Comparison of ENCODE assay signal across 8 cellular contexts in genomic region chr15:24956131-24956838, GRCh38. TPM values are rescaled to one million over a fixed set of nuclear protein-coding genes. Genes with fewer than 3 reads are reported as not detected.
DNase-seq lines count a peak whose midpoint lies in the region; ATAC-seq, FAIRE-seq and TF ChIP-seq lines count a peak whose summit lies in the region.

No MANE protein-coding gene starts in this region.

- 2% methylated on average over 12 of the region's 28 CpGs for WGBS in K562 (ENCODE audit: insufficient coverage, low coverage, missing lambda C conversion rate)
- no CpG with 5 or more reads among the region's 28 CpGs for WGBS in iPS DF 6.9 (ENCODE audit: insufficient coverage, insufficient read length)

- in situ Hi-C loops in K562 (cut with MboI): no loop called here
- in situ Hi-C loops in gastrocnemius medialis (cut with MboI; ENCODE audit: low sequenced_read_pairs in 4 of 4): no loop called here
- in situ Hi-C loops in KBM-7 (cut with MboI; ENCODE audit: low pct_unique_long_range_greater_than_20kb, low sequenced_read_pairs): loop anchor here (25.0 kb wide), 1 partner anchor 94 kb away; no protein-coding TSS in a partner anchor

- POLR2A ChIA-PET in K562 (lab: Yijun Ruan, JAX): no interaction called here

- H3K27ac ChIP-seq in K562 (ENCODE audit: extremely low read depth, low read depth, low read length): no peak overlapping the region
- H3K27ac ChIP-seq in iPS DF 6.9 (ENCODE audit: low read length): no peak overlapping the region
- peak overlapping the region; percentile 87 to 96 (median 94) for H3K27ac ChIP-seq in gastrocnemius medialis

- TF ChIP-seq EP300 in K562 (IDR thresholded peaks at IDR 0.05; ENCODE audit: low read length): no peak

- no peak for TF ChIP-seq RAD21 in K562 (CRISPR knock-in tag; conservative IDR thresholded peaks at IDR 0.05 in 1 of 2, IDR thresholded peaks at IDR 0.05 in 1 of 2)

- TF ChIP-seq CTCF in K562 (IDR thresholded peaks at IDR 0.05 in 2 of 3, conservative IDR thresholded peaks at IDR 0.05 in 1 of 3; ENCODE audit: insufficient read depth in 2 of 3, low read depth in 1 of 3, low read length in 3 of 3) (no peak), gastrocnemius medialis (IDR thresholded peaks at IDR 0.05 in 4 of 5, conservative IDR thresholded peaks at IDR 0.05 in 1 of 5) (no peak)

- H3K4me2 ChIP-seq in K562 (ENCODE audit: insufficient read depth, low read length): no peak overlapping the region

- no peaks in the 10 kb centered on the region for H4K20me1 ChIP-seq in K562 (replicated peaks; ENCODE audit: control insufficient read depth, insufficient read depth, low read length)

- ATAC-seq in K562 (no peak), gastrocnemius medialis (peak; percentile 75)

- CTCF ChIA-PET in K562 (lab: Yijun Ruan, JAX; ENCODE audit: low intra/inter-chr PET ratio): no interaction called here

- H3K9me1 ChIP-seq in K562 (ENCODE audit: control insufficient read depth, insufficient read depth, low read length): no peaks in the 10 kb centered on the region

- TF ChIP-seq POLR2A in K562 (conservative IDR thresholded peaks at IDR 0.05) (no peak), gastrocnemius medialis (IDR thresholded peaks at IDR 0.05) (peak in 1 of 2 donors; percentile 25)

- H3K9ac ChIP-seq in K562 (ENCODE audit: insufficient read depth in 1 of 2, low read depth in 2 of 2, low read length in 2 of 2): no peak overlapping the region

- H3K9me3 ChIP-seq in K562 (replicated peaks; ENCODE audit: control insufficient read depth, insufficient read depth, low read depth, low read length): no peaks in the 10 kb centered on the region
- no peaks in the 10 kb centered on the region for H3K9me3 ChIP-seq in iPS DF 6.9 (ENCODE audit: control insufficient read depth, insufficient read depth, low read length)
- no peaks in the 10 kb centered on the region for H3K9me3 ChIP-seq in gastrocnemius medialis

- H3K36me3 ChIP-seq in K562 (ENCODE audit: control insufficient read depth, insufficient read depth, low read length): no peaks in the 10 kb centered on the region
- H3K36me3 ChIP-seq in iPS DF 6.9 (ENCODE audit: control insufficient read depth, insufficient read depth, low read length): no peaks in the 10 kb centered on the region
- H3K36me3 ChIP-seq in gastrocnemius medialis: no peaks in the 10 kb centered on the region

- no peak overlapping the region for H3K4me3 ChIP-seq in K562
- peak overlapping the region; percentile 91; the same call in 1 of the 2 replicates for H3K4me3 ChIP-seq in iPS DF 6.9 (ENCODE audit: low read length)
- peak overlapping the region; percentile 72 to 86 (median 82) for H3K4me3 ChIP-seq in gastrocnemius medialis

- H2AFZ ChIP-seq in K562 (ENCODE audit: low read depth, low read length): no peak overlapping the region

- H3K79me2 ChIP-seq in K562 (ENCODE audit: control insufficient read depth, insufficient read depth, low read length): no peaks in the 10 kb centered on the region

- BruUV-seq in K562 (replicated peaks; lab: Mats Ljungman, UMichigan): no TSS peak

- H3K27me3 ChIP-seq in K562 (ENCODE audit: control insufficient read depth in 2 of 2, insufficient read depth in 2 of 2, low read length in 2 of 2): no peaks in the 10 kb centered on the region
- H3K27me3 ChIP-seq in iPS DF 6.9 (ENCODE audit: control insufficient read depth, insufficient read depth, low read length): no peaks in the 10 kb centered on the region
- H3K27me3 ChIP-seq in gastrocnemius medialis: no peaks in the 10 kb centered on the region

- no peaks in the 10 kb centered on the region; a peak in 1 of 5 replicates for H3K4me1 ChIP-seq in K562 (replicated peaks in 1 of 2; ENCODE audit: control insufficient read depth in 2 of 2, insufficient read depth in 2 of 2, low read length in 2 of 2)
- no peaks in the 10 kb centered on the region for H3K4me1 ChIP-seq in iPS DF 6.9 (ENCODE audit: control insufficient read depth, insufficient read depth, low read length)
- H3K4me1 ChIP-seq in gastrocnemius medialis: peaks cover 0 to 10% of the 10 kb centered on the region in 2 donors

- no peak for FAIRE-seq in K562 (lab: Jason Lieb, UNC)

- DNase-seq in ELF-1 (ENCODE audit: low read depth, low spot score) (peak; percentile 92), H4 (ENCODE audit: low spot score) (peak; percentile 88), MV-4-11 (lab: John Stamatoyannopoulos, UW) (peak; percentile 66), T-helper 9 cell (peak; percentile 48), K562 (ENCODE audit: extremely low read depth in 1 of 4, low spot score in 3 of 4) (peak in 1 of 4 experiments; percentile 7), iPS DF 6.9 (ENCODE audit: low read depth, low spot score) (peak; percentile 27), gastrocnemius medialis (peak; percentile 69 to 89), KBM-7 (no peak)

- intact Hi-C loops in K562 (cut with micrococcal nuclease): no loop called here
- intact Hi-C loops in gastrocnemius medialis (cut with DNase I; ENCODE audit: low total_unique reads): loop anchor here (5.0 kb wide), 2 partner anchors 481 to 716 kb away; partner anchors contain the start of gene UBE3A

TF ChIP-seq in K562, 482 proteins besides CTCF, POLR2A, EP300 and RAD21 (continues in another document):
- peak; percentile 45; the same call in 1 of the 2 replicates for TF ChIP-seq VEZF1 (CRISPR knock-in tag; IDR thresholded peaks at IDR 0.05)
- TF ChIP-seq NELFE (IDR thresholded peaks at IDR 0.05; ENCODE audit: insufficient read depth, insufficient read length): no peak
- TF ChIP-seq NRF1 (conservative IDR thresholded peaks at IDR 0.05 in 1 of 2, IDR thresholded peaks at IDR 0.05 in 1 of 2): peak; percentile 46 to 50; a peak in 3 of 4 replicates

RNA-seq across cellular contexts. Expression of gene SNRPN, which starts 1.5 kb away (rescaled TPM):
- total RNA-seq in H4 (2014; rRNA removed; shearing (Covaris generic)): 189 and 228 TPM in 2 replicates
- total RNA-seq in K562 (2011; cell fraction: chromatin; rRNA removed; ENCODE audit: low replicate concordance): 0.30 TPM in 1 of 2 replicates, not detected in the other
- total RNA-seq in K562 (2011; cell fraction: nucleolus; rRNA removed): not detected in 2 replicates
- total RNA-seq in K562 (2011; cell fraction: nucleoplasm; rRNA removed): not detected in 2 replicates
- total RNA-seq in K562 (2014; rRNA removed) (0.23 and 0.53 TPM in 2 replicates), K562 (2014; rRNA removed; fragmentation: Illumina TruSeq; extraction: Trizol) (0.29 and 0.33 TPM in 2 replicates), K562 (2015; rRNA removed; fragmentation: Illumina TruSeq; extraction: Trizol) (0.30 and 0.43 TPM in 2 replicates), K562 (2021) (0.78 and 1.4 TPM in 2 replicates), gastrocnemius medialis (100 to 1,000 TPM; 101 to 323 (median 181) TPM)
- polyA plus RNA-seq in K562 (2011; rRNA removed) (not detected in 2 replicates), K562 (2014; fragmentation: Illumina TruSeq; extraction: Trizol) (0.19 and 0.22 TPM in 2 replicates), K562 (2014; fragmentation: Nextera tagmentation; extraction: Ambion mirVana) (under 1 TPM; 0.04 to 0.20 TPM), K562 (2014; rRNA removed) (0.26 TPM in 1 of 2 replicates, not detected in the other)
- 0.09 TPM in 1 of 2 replicates, not detected in the other for polyA plus RNA-seq in K562 (2011; cell fraction: cytosol; rRNA removed)
- not detected in 2 replicates for polyA plus RNA-seq in K562 (2011; cell fraction: nucleus; rRNA removed)
- polyA plus RNA-seq in K562 (2012): 0.62 and 0.98 TPM in 2 replicates
- not detected in 2 replicates for polyA minus RNA-seq in K562 (2011; rRNA and poly(A)+ RNA removed)
- polyA minus RNA-seq in K562 (2011; cell fraction: cytosol; rRNA and poly(A)+ RNA removed): not detected in 2 replicates
- polyA minus RNA-seq in K562 (2011; cell fraction: nucleus; rRNA and poly(A)+ RNA removed): not detected in 2 replicates

RNA-seq across cellular contexts. Expression of gene SNURF, which starts 1.5 kb away (rescaled TPM):
- 12.5 and 13.2 TPM in 2 replicates for total RNA-seq in H4 (2014; rRNA removed; shearing (Covaris generic))
- not detected in 2 replicates for total RNA-seq in K562 (2011; cell fraction: chromatin; rRNA removed; ENCODE audit: low replicate concordance)
- not detected in 2 replicates for total RNA-seq in K562 (2011; cell fraction: nucleolus; rRNA removed)
- not detected in 2 replicates for total RNA-seq in K562 (2011; cell fraction: nucleoplasm; rRNA removed)
- total RNA-seq in K562 (2014; rRNA removed) (not detected in 2 replicates), K562 (2014; rRNA removed; fragmentation: Illumina TruSeq; extraction: Trizol) (not detected in 2 replicates), K562 (2015; rRNA removed; fragmentation: Illumina TruSeq; extraction: Trizol) (0.83 TPM in 1 of 2 replicates, not detected in the other), K562 (2021) (0.31 TPM in 1 of 2 replicates, not detected in the other), gastrocnemius medialis (10 to 100 TPM in 1 of 4 donors, 1 to 10 TPM in 3; 3.8 to 16.5 (median 6.0) TPM)
- polyA plus RNA-seq in K562 (2011; rRNA removed) (not detected in 2 replicates), K562 (2014; fragmentation: Illumina TruSeq; extraction: Trizol) (not detected in 2 replicates), K562 (2014; fragmentation: Nextera tagmentation; extraction: Ambion mirVana) (under 1 TPM in 1 of 2 experiments, not detected in 1; 0.35 TPM), K562 (2014; rRNA removed) (0.34 TPM in 1 of 2 replicates, not detected in the other)
- not detected in 2 replicates for polyA plus RNA-seq in K562 (2011; cell fraction: cytosol; rRNA removed)
- not detected in 2 replicates for polyA plus RNA-seq in K562 (2011; cell fraction: nucleus; rRNA removed)
- polyA plus RNA-seq in K562 (2012): 0.56 and 0.80 TPM in 2 replicates
- polyA minus RNA-seq in K562 (2011; rRNA and poly(A)+ RNA removed): not detected in 2 replicates
- not detected in 2 replicates for polyA minus RNA-seq in K562 (2011; cell fraction: cytosol; rRNA and poly(A)+ RNA removed)
- not detected in 2 replicates for polyA minus RNA-seq in K562 (2011; cell fraction: nucleus; rRNA and poly(A)+ RNA removed)

Comparison
In these comparisons a context has a peak if more than half of its experiments do, and no peak if none do; other contexts are left out.
1. H3K27ac ChIP-seq: peak in gastrocnemius medialis (4 of 4); none in K562 (single experiment) and iPS DF 6.9 (single experiment).
2. RNA of gene SNRPN, which starts 1.5 kb away (total RNA-seq): 101 to 323 TPM in gastrocnemius medialis and 189 to 228 TPM in H4; 0.23 to 1.4 TPM in K562; every median in the first group is over 10 times any median in the second.